Comparison of ENCODE assay signal across 7 cellular contexts in genomic region chr1:179083031-179083345, GRCh38. TPM values are rescaled to one million over a fixed set of nuclear protein-coding genes. Genes with fewer than 3 reads are reported as not detected.
DNase-seq lines count a peak whose midpoint lies in the region; ATAC-seq and TF ChIP-seq lines count a peak whose summit lies in the region.

No MANE protein-coding gene starts in this region.

- peaks cover 53% of the 10 kb centered on the region for H3K4me1 Mint-ChIP-seq in dendritic cell treated with granulocyte-macrophage colony-stimulating factor and Interleukin-4, amounts not matched to agents 40 ng/mL and 50 ng/mL, for 4 days (ENCODE audit: low read depth)
- H3K4me1 Mint-ChIP-seq in natural killer cell treated with Interleukin-12 subunit alpha and Interleukin-12 subunit beta and Interleukin-15 and Interleukin-18, amount 100 ng/mL, for 72 hours (ENCODE audit: low read depth in 2 of 2): peaks cover 17 to 21% of the 10 kb centered on the region in 2 donors

- peak; percentile 43 for TF ChIP-seq POLR2A in GM19099 (IDR thresholded peaks at IDR 0.05; ENCODE audit: extremely low read depth, insufficient read length, low read depth)

- TF ChIP-seq CTCF in OCI-LY7 (conservative IDR thresholded peaks at IDR 0.05; ENCODE audit: low read length): no peak

- H3K4me3 ChIP-seq in OCI-LY7 (ENCODE audit: low read depth, low read length, poor library complexity, severe bottlenecking): peak overlapping the region; percentile 90

- H3K27ac Mint-ChIP-seq in dendritic cell treated with granulocyte-macrophage colony-stimulating factor and Interleukin-4, amounts not matched to agents 40 ng/mL and 50 ng/mL, for 4 days: peak overlapping the region; percentile 89
- peak overlapping the region; percentile 91 to 97 for H3K27ac Mint-ChIP-seq in natural killer cell treated with Interleukin-12 subunit alpha and Interleukin-12 subunit beta and Interleukin-15 and Interleukin-18, amount 100 ng/mL, for 72 hours

- peak overlapping the region; percentile 99 for H3K4me2 ChIP-seq in OCI-LY7 (ENCODE audit: low read length)

- H4K20me1 ChIP-seq in OCI-LY7 (ENCODE audit: insufficient read depth, low read length): no peaks in the 10 kb centered on the region

- H3K4me3 Mint-ChIP-seq in dendritic cell treated with granulocyte-macrophage colony-stimulating factor and Interleukin-4, amounts not matched to agents 40 ng/mL and 50 ng/mL, for 4 days: peak overlapping the region; percentile 92
- H3K4me3 Mint-ChIP-seq in natural killer cell treated with Interleukin-12 subunit alpha and Interleukin-12 subunit beta and Interleukin-15 and Interleukin-18, amount 100 ng/mL, for 72 hours: peak overlapping the region; percentile 97

- no peaks in the 10 kb centered on the region for H3K9me3 ChIP-seq in OCI-LY7 (ENCODE audit: low read length)

- peaks cover 41% of the 10 kb centered on the region for H3K36me3 ChIP-seq in OCI-LY7 (ENCODE audit: insufficient read depth, low read length)

- CTCF ChIA-PET in OCI-LY7 (lab: Charles Lee; ENCODE audit: unreplicated experiment): interaction anchor here (0.6 kb wide), 1 partner anchor 109 kb away, joined by 21 read pairs; no protein-coding TSS in a partner anchor

- H2AFZ ChIP-seq in OCI-LY7 (ENCODE audit: low read length): no peak overlapping the region; the same call in 1 of the 2 replicates

- H3K27me3 Mint-ChIP-seq in dendritic cell treated with granulocyte-macrophage colony-stimulating factor and Interleukin-4, amounts not matched to agents 40 ng/mL and 50 ng/mL, for 4 days: no peaks in the 10 kb centered on the region
- H3K27me3 Mint-ChIP-seq in natural killer cell treated with Interleukin-12 subunit alpha and Interleukin-12 subunit beta and Interleukin-15 and Interleukin-18, amount 100 ng/mL, for 72 hours: no peaks in the 10 kb centered on the region

- peak in 1 of 2 donors; percentile 4 for ATAC-seq in natural killer cell treated with Interleukin-12 subunit alpha and Interleukin-12 subunit beta and Interleukin-15 and Interleukin-18, amount 100 ng/mL, for 72 hours

- peak overlapping the region; percentile 91 for H3K27ac ChIP-seq in OCI-LY7 (ENCODE audit: low read depth, low read length, poor library complexity, severe bottlenecking)

- H3K4me1 ChIP-seq in OCI-LY7 (ENCODE audit: insufficient read depth, low read length, poor library complexity, severe bottlenecking): peaks cover 49% of the 10 kb centered on the region

- H3K9me2 ChIP-seq in OCI-LY7 (ENCODE audit: insufficient read depth, low read length): no peaks in the 10 kb centered on the region

- no TSS peak for BruUV-seq in OCI-LY7 (replicated peaks; lab: Mats Ljungman, UMichigan)

- H3K79me2 ChIP-seq in OCI-LY7 (ENCODE audit: insufficient read depth, low read depth, low read length): peaks cover 35% of the 10 kb centered on the region

- peaks cover 59% of the 10 kb centered on the region for H3K36me3 Mint-ChIP-seq in dendritic cell treated with granulocyte-macrophage colony-stimulating factor and Interleukin-4, amounts not matched to agents 40 ng/mL and 50 ng/mL, for 4 days (ENCODE audit: low read depth)
- H3K36me3 Mint-ChIP-seq in natural killer cell treated with Interleukin-12 subunit alpha and Interleukin-12 subunit beta and Interleukin-15 and Interleukin-18, amount 100 ng/mL, for 72 hours: no peaks in the 10 kb centered on the region

- no peaks in the 10 kb centered on the region for H3K9me3 Mint-ChIP-seq in dendritic cell treated with granulocyte-macrophage colony-stimulating factor and Interleukin-4, amounts not matched to agents 40 ng/mL and 50 ng/mL, for 4 days
- H3K9me3 Mint-ChIP-seq in natural killer cell treated with Interleukin-12 subunit alpha and Interleukin-12 subunit beta and Interleukin-15 and Interleukin-18, amount 100 ng/mL, for 72 hours: no peaks in the 10 kb centered on the region

- POLR2A ChIA-PET in OCI-LY7 (lab: Charles Lee): interaction anchor here (0.6 to 5.4 kb wide), 5 partner anchors 13 to 505 kb away, joined by 3 to 27 read pairs (median 3); no protein-coding TSS in a partner anchor

- intact Hi-C loops in OCI-LY7 (cut with micrococcal nuclease; ENCODE audit: unreplicated experiment): loop anchor here (5.0 kb wide), 2 partner anchors 506 to 541 kb away; no protein-coding TSS in a partner anchor
- intact Hi-C loops in dendritic cell treated with granulocyte-macrophage colony-stimulating factor and Interleukin-4, amounts not matched to agents 40 ng/mL and 50 ng/mL, for 4 days (cut with micrococcal nuclease): loop anchor here (5.0 kb wide), 2 partner anchors 109 to 541 kb away; no protein-coding TSS in a partner anchor

- peak; percentile 58 for DNase-seq in OCI-LY7 (ENCODE audit: low spot score)
- DNase-seq in natural killer cell treated with Interleukin-12 subunit alpha and Interleukin-12 subunit beta and Interleukin-15 and Interleukin-18, amount 100 ng/mL, for 72 hours (ENCODE audit: low spot score): no peak
- no peak for DNase-seq in NCI-H524 treated with DMSO at 0.1 percent for 48 hours (lab: John Stamatoyannopoulos, UW)
- DNase-seq in NCI-H82 (lab: John Stamatoyannopoulos, UW): no peak
- DNase-seq in DMS153 (lab: John Stamatoyannopoulos, UW): no peak

RNA-seq across cellular contexts. Expression of gene TOR3A, which starts 1.1 kb away (rescaled TPM):
- total RNA-seq in OCI-LY7 (2014; rRNA removed; shearing (Covaris generic)): 32.9 and 49.0 TPM in 2 replicates
- total RNA-seq in OCI-LY7 (2022): 66.7 and 67.4 TPM in 2 replicates
- total RNA-seq in natural killer cell treated with Interleukin-12 subunit alpha and Interleukin-12 subunit beta and Interleukin-15 and Interleukin-18, amount 100 ng/mL, for 72 hours: 10 to 100 TPM; 36.4 to 63.1 TPM

RNA-seq across cellular contexts. Expression of gene FAM20B, which starts 57.3 kb away (rescaled TPM):
- 16.6 and 17.1 TPM in 2 replicates for total RNA-seq in OCI-LY7 (2014; rRNA removed; shearing (Covaris generic))
- total RNA-seq in OCI-LY7 (2022): 36.5 and 37.7 TPM in 2 replicates
- total RNA-seq in natural killer cell treated with Interleukin-12 subunit alpha and Interleukin-12 subunit beta and Interleukin-15 and Interleukin-18, amount 100 ng/mL, for 72 hours: 10 to 100 TPM; 39.7 to 41.1 TPM
